16 cellular contexts compared by ENCODE assay signal in genomic region chr1:110462964-110463363, GRCh38. TPM values are rescaled to one million over a fixed set of nuclear protein-coding genes. Genes with fewer than 3 reads are reported as not detected.
DNase-seq lines count a peak whose midpoint lies in the region; ATAC-seq and TF ChIP-seq lines count a peak whose summit lies in the region.
"Had no signal": no experiment of that assay in that cellular context is flagged by ENCODE, and none has a peak within 500 bp of the region (broad histone marks: within the 10 kb centered on the region; RNA-seq: fewer than 3 reads in every experiment).

No MANE protein-coding gene starts in this region.

- POLR2A ChIA-PET in WTC11 (lab: Charles Lee) = no interaction called here
- POLR2A ChIA-PET in naive thymus-derived CD8-positive, alpha-beta T cell (lab: Charles Lee) = no interaction called here

- H3K27ac Mint-ChIP-seq in osteocyte (ENCODE audit: unreplicated experiment) (no peak overlapping the region), WTC11 (no peak overlapping the region)
- no peak overlapping the region for H3K27ac Mint-ChIP-seq in naive thymus-derived CD8-positive, alpha-beta T cell
- H3K27ac Mint-ChIP-seq: CD4-positive, alpha-beta memory T cell; stimulated activated memory B cell treated with anti-CD40 and anti-IgM and Interleukin-4, amounts not matched to agents 10 μg/mL and 1 μg/mL and 100 μg/mL, for 72 hours had no signal

- no peaks in the 10 kb centered on the region for H3K36me3 ChIP-seq in esophagus (ENCODE audit: control insufficient read depth in 2 of 2, insufficient read depth in 2 of 2, low read length in 1 of 2)

- no peaks in the 10 kb centered on the region for H3K9me3 Mint-ChIP-seq in osteocyte (ENCODE audit: unreplicated experiment)
- H3K9me3 Mint-ChIP-seq in WTC11 = peaks cover 5% of the 10 kb centered on the region; the same call in 1 of the 2 replicates
- H3K9me3 Mint-ChIP-seq in naive thymus-derived CD8-positive, alpha-beta T cell = no peaks in the 10 kb centered on the region
- H3K9me3 Mint-ChIP-seq: CD4-positive, alpha-beta memory T cell; stimulated activated memory B cell treated with anti-CD40 and anti-IgM and Interleukin-4, amounts not matched to agents 10 μg/mL and 1 μg/mL and 100 μg/mL, for 72 hours had no signal

- ATAC-seq in WTC11 = no peak
- ATAC-seq in naive thymus-derived CD8-positive, alpha-beta T cell = no peak
- ATAC-seq: stimulated activated memory B cell treated with anti-CD40 and anti-IgM and Interleukin-4, amounts not matched to agents 10 μg/mL and 1 μg/mL and 100 μg/mL, for 72 hours had no signal

- DNase-seq in AG10803 (ENCODE audit: low read depth) (no peak), OCI-M1 (lab: John Stamatoyannopoulos, UW) (peak; percentile 29), osteocyte (ENCODE audit: extremely low spot score, unreplicated experiment) (no peak), NCI-H128 (lab: John Stamatoyannopoulos, UW; ENCODE audit: unreplicated experiment) (no peak), WTC11 (ENCODE audit: low spot score) (no peak), A172 (ENCODE audit: low spot score) (no peak)
- no peak for DNase-seq in naive thymus-derived CD8-positive, alpha-beta T cell
- DNase-seq: activated CD4-positive, alpha-beta T cell treated with anti-CD3 and anti-CD28 coated beads for 1 hour; activated T-cell treated with anti-CD3 and anti-CD28 coated beads for 4 hours; CD4-positive, alpha-beta memory T cell; NCI-H1048; NCI-H526 treated with DMSO at 0.1 percent for 48 hours; stimulated activated CD4-positive, alpha-beta T cell treated with anti-CD3 and anti-CD28 coated beads, Interleukin-4, amount 100 ng/mL, for 1 hour had no signal

- H3K27ac ChIP-seq in esophagus (ENCODE audit: low read depth in 2 of 2, low read length in 1 of 2) = peak overlapping the region; percentile 68 to 85

- peaks cover 7% of the 10 kb centered on the region for H3K27me3 Mint-ChIP-seq in osteocyte (ENCODE audit: unreplicated experiment)
- no peaks in the 10 kb centered on the region for H3K27me3 Mint-ChIP-seq in WTC11 (ENCODE audit: low read depth)
- H3K27me3 Mint-ChIP-seq in naive thymus-derived CD8-positive, alpha-beta T cell = peaks cover 0 to 3% (median 0%) of the 10 kb centered on the region in 5 donors

- H3K4me3 ChIP-seq in AG10803 (ENCODE audit: low read length) (no peak overlapping the region), esophagus (ENCODE audit: low read depth in 1 of 2, low read length in 2 of 2) (no peak overlapping the region)
- H3K4me3 ChIP-seq: coronary artery had no signal

- H3K9me3 ChIP-seq in esophagus (ENCODE audit: control insufficient read depth in 2 of 2, insufficient read depth in 1 of 2, low read depth in 1 of 2, low read length in 1 of 2) = no peaks in the 10 kb centered on the region

- no peaks in the 10 kb centered on the region for H3K4me1 Mint-ChIP-seq in osteocyte (ENCODE audit: unreplicated experiment)
- H3K4me1 Mint-ChIP-seq in WTC11 = no peaks in the 10 kb centered on the region
- no peaks in the 10 kb centered on the region for H3K4me1 Mint-ChIP-seq in naive thymus-derived CD8-positive, alpha-beta T cell
- H3K4me1 Mint-ChIP-seq: CD4-positive, alpha-beta memory T cell; stimulated activated memory B cell treated with anti-CD40 and anti-IgM and Interleukin-4, amounts not matched to agents 10 μg/mL and 1 μg/mL and 100 μg/mL, for 72 hours had no signal

- TF ChIP-seq CTCF in AG10803 (conservative IDR thresholded peaks at IDR 0.05; ENCODE audit: low read length) (0 out of 2 replicates have a peak, but pooled peaks have one; percentile 13), osteocyte (IDR thresholded peaks at IDR 0.05) (peak; percentile 24), WTC11 (IDR thresholded peaks at IDR 0.05) (no peak)

- peaks cover 7 to 22% of the 10 kb centered on the region in 2 donors for H3K4me1 ChIP-seq in esophagus (ENCODE audit: control insufficient read depth in 2 of 2, insufficient read depth in 2 of 2, low read length in 1 of 2)

- H3K27me3 ChIP-seq in esophagus (ENCODE audit: control insufficient read depth in 1 of 2, insufficient read depth in 2 of 2, low read length in 2 of 2) = no peaks in the 10 kb centered on the region

- CTCF ChIA-PET in WTC11 (lab: Charles Lee) = interaction anchor here (0.7 to 8.6 kb wide), 6 partner anchors 33 to 266 kb away, joined by 3 to 105 read pairs (median 4); no protein-coding TSS in a partner anchor

- H3K4me3 Mint-ChIP-seq in osteocyte (ENCODE audit: unreplicated experiment) (no peak overlapping the region), WTC11 (no peak overlapping the region)
- H3K4me3 Mint-ChIP-seq in naive thymus-derived CD8-positive, alpha-beta T cell = no peak overlapping the region
- H3K4me3 Mint-ChIP-seq: stimulated activated memory B cell treated with anti-CD40 and anti-IgM and Interleukin-4, amounts not matched to agents 10 μg/mL and 1 μg/mL and 100 μg/mL, for 72 hours had no signal

- H3K36me3 Mint-ChIP-seq in osteocyte (ENCODE audit: unreplicated experiment) (no peaks in the 10 kb centered on the region), WTC11 (no peaks in the 10 kb centered on the region)
- no peaks in the 10 kb centered on the region for H3K36me3 Mint-ChIP-seq in naive thymus-derived CD8-positive, alpha-beta T cell
- H3K36me3 Mint-ChIP-seq: CD4-positive, alpha-beta memory T cell; stimulated activated memory B cell treated with anti-CD40 and anti-IgM and Interleukin-4, amounts not matched to agents 10 μg/mL and 1 μg/mL and 100 μg/mL, for 72 hours had no signal

TF ChIP-seq in WTC11, 78 proteins besides CTCF, POLR2A, EP300 and RAD21:
- TF ChIP-seq GTF2I (CRISPR knock-in tag; conservative IDR thresholded peaks at IDR 0.05) (no peak), EMX1 (CRISPR knock-in tag; IDR thresholded peaks at IDR 0.05) (no peak)
TF ChIP-seq in WTC11: peak in this region for 0.

RNA-seq across cellular contexts. Expression of gene PROK1, which starts 12.0 kb away (rescaled TPM):
- under 1 TPM; 0.10 to 0.53 TPM for polyA plus RNA-seq in esophagus
- not detected in 2 replicates for total RNA-seq in osteocyte
- not detected in 3 replicates for total RNA-seq in WTC11 (2021)
- not detected for total RNA-seq in naive thymus-derived CD8-positive, alpha-beta T cell
- polyA plus RNA-seq in naive thymus-derived CD8-positive, alpha-beta T cell = not detected
- total RNA-seq in A172 (2014; rRNA removed; shearing (Covaris generic)) = not detected in 2 replicates
- total RNA-seq: CD4-positive, alpha-beta memory T cell had no signal
- polyA plus RNA-seq: CD4-positive, alpha-beta memory T cell had no signal

RNA-seq across cellular contexts. Expression of gene LAMTOR5, which starts 55.5 kb away (rescaled TPM):
- 100 to 1,000 TPM; 169 to 188 TPM for polyA plus RNA-seq in esophagus
- total RNA-seq in osteocyte (125 and 127 TPM in 2 replicates), WTC11 (2021) (76.0 to 106 TPM (median 93.0 TPM) in 3 replicates)
- 10 to 100 TPM; 72.0 to 76.0 TPM for total RNA-seq in naive thymus-derived CD8-positive, alpha-beta T cell
- polyA plus RNA-seq in naive thymus-derived CD8-positive, alpha-beta T cell = 100 to 1,000 TPM; 192 to 262 (median 247) TPM
- total RNA-seq in A172 (2014; rRNA removed; shearing (Covaris generic)) = 158 and 166 TPM in 2 replicates

RNA-seq across cellular contexts. Expression of gene KCNA10, which starts 56.0 kb away (rescaled TPM):
- polyA plus RNA-seq in esophagus = not detected
- not detected in 2 replicates for total RNA-seq in osteocyte
- total RNA-seq in WTC11 (2021) = not detected in 3 replicates
- total RNA-seq in naive thymus-derived CD8-positive, alpha-beta T cell = not detected
- polyA plus RNA-seq in naive thymus-derived CD8-positive, alpha-beta T cell = not detected
- total RNA-seq in A172 (2014; rRNA removed; shearing (Covaris generic)) = not detected in 2 replicates
- total RNA-seq: CD4-positive, alpha-beta memory T cell had no signal
- polyA plus RNA-seq: CD4-positive, alpha-beta memory T cell had no signal
